ENCODE assay signal across 8 cellular contexts in genomic region chr17:81553616-81554181, GRCh38.
DNase-seq lines count a peak whose midpoint lies in the region; ATAC-seq and TF ChIP-seq lines count a peak whose summit lies in the region.

No MANE protein-coding gene starts in this region.

- peak; percentile 2 for ATAC-seq in GM21717 (IDR thresholded peaks at IDR 0.05; ENCODE audit: unreplicated experiment)
- peak in 1 of 2 donors; percentile 4 for ATAC-seq in stimulated activated naive B cell treated with anti-CD40 and anti-IgM and Interleukin-4, amounts not matched to agents 10 μg/mL and 1 μg/mL and 100 μg/mL, for 72 hours (replicated peaks)
- ATAC-seq in HG03354 (IDR thresholded peaks at IDR 0.05; ENCODE audit: poor library complexity, severe bottlenecking, unreplicated experiment), result no peak

- no peaks in the 10 kb centered on the region for H3K27me3 Mint-ChIP-seq in stimulated activated naive B cell treated with anti-CD40 and anti-IgM and Interleukin-4, amounts not matched to agents 10 μg/mL and 1 μg/mL and 100 μg/mL, for 72 hours

- no peaks in the 10 kb centered on the region for H3K9me3 Mint-ChIP-seq in stimulated activated naive B cell treated with anti-CD40 and anti-IgM and Interleukin-4, amounts not matched to agents 10 μg/mL and 1 μg/mL and 100 μg/mL, for 72 hours

- TF ChIP-seq CTCF in AG09309 (IDR thresholded peaks at IDR 0.05; ENCODE audit: control insufficient read depth, insufficient read depth, low read depth, low read length, missing control alignments) (no peak), astrocyte of the spinal cord (IDR thresholded peaks at IDR 0.05; ENCODE audit: low read depth, low read length) (no peak)

- H3K9me3 ChIP-seq in iPS-18c (ENCODE audit: control insufficient read depth, insufficient read depth, low read length), result peaks cover 2% of the 10 kb centered on the region

- H3K4me3 ChIP-seq in AG09309 (ENCODE audit: control insufficient read depth, low read depth, low read length) (peak overlapping the region; percentile 78), astrocyte of the spinal cord (ENCODE audit: low read depth, low read length) (peak overlapping the region; percentile 70), iPS-18c (ENCODE audit: insufficient read depth, low read depth, low read length) (peak overlapping the region; percentile 92)

- peaks cover 35 to 64% of the 10 kb centered on the region in 2 donors for H3K4me1 Mint-ChIP-seq in stimulated activated naive B cell treated with anti-CD40 and anti-IgM and Interleukin-4, amounts not matched to agents 10 μg/mL and 1 μg/mL and 100 μg/mL, for 72 hours

- peak overlapping the region; percentile 96 for H3K27ac Mint-ChIP-seq in stimulated activated naive B cell treated with anti-CD40 and anti-IgM and Interleukin-4, amounts not matched to agents 10 μg/mL and 1 μg/mL and 100 μg/mL, for 72 hours

- H3K4me3 Mint-ChIP-seq in stimulated activated naive B cell treated with anti-CD40 and anti-IgM and Interleukin-4, amounts not matched to agents 10 μg/mL and 1 μg/mL and 100 μg/mL, for 72 hours, result peak overlapping the region; percentile 91 to 98

- peaks cover 35 to 49% of the 10 kb centered on the region in 2 donors for H3K36me3 Mint-ChIP-seq in stimulated activated naive B cell treated with anti-CD40 and anti-IgM and Interleukin-4, amounts not matched to agents 10 μg/mL and 1 μg/mL and 100 μg/mL, for 72 hours

- in situ Hi-C loops in astrocyte of the spinal cord (cut with HindIII; ENCODE audit: low sequenced_read_pairs), result no loop called here

- DNase-seq in AG09309 (ENCODE audit: low read depth) (peak; percentile 84), NCI-H226 (peak; percentile 99), astrocyte of the spinal cord (ENCODE audit: low read depth, low spot score) (peak; percentile 94), NCI-H146 treated with DMSO at 0.1 percent for 48 hours (lab: John Stamatoyannopoulos, UW; ENCODE audit: unreplicated experiment) (no peak)
- DNase-seq in stimulated activated naive B cell treated with anti-CD40 and anti-IgM and Interleukin-4, amounts not matched to agents 10 μg/mL and 1 μg/mL and 100 μg/mL, for 72 hours, result no peak

Comparison
In these comparisons a context has a peak if more than half of its experiments do, and no peak if none do; other contexts are left out.
1. DNase-seq: peak in AG09309 (single experiment), NCI-H226 (single experiment) and astrocyte of the spinal cord (single experiment); none in stimulated activated naive B cell treated with anti-CD40 and anti-IgM and Interleukin-4, amounts not matched to agents 10 μg/mL and 1 μg/mL and 100 μg/mL, for 72 hours (single experiment) and NCI-H146 treated with DMSO at 0.1 percent for 48 hours (single experiment).
2. Peak in every context shown above with its lines, with median percentiles within 50 percentile points of each other: H3K4me3 ChIP-seq.